In the genomic region with DNA sequence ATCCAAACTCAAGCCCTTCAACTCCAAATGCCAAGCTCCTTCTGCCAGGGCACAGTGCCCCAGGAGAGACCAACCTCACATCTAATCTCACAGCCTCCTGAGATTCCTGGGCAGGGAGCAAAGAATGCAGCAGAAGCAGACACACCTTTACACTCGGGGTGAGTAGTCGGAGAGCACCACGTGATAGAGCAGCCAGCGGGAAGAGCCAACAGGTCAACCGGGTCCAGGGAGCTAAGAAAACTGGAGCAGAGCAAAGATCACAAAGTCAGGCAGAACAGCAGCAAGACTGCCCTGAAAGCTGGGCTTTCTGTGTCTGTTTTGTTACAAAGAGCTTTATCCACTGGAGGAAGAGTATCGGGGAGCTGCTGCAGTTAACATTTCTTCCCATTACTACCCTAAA, we compare ENCODE assay signal across 17 cellular contexts. TPM values are rescaled to one million over a fixed set of nuclear protein-coding genes. Genes with fewer than 3 reads are reported as not detected.
DNase-seq lines count a peak whose midpoint lies in the region; ATAC-seq, FAIRE-seq and TF ChIP-seq lines count a peak whose summit lies in the region.
"Had no signal": no experiment of that assay in that cellular context is flagged by ENCODE, and none has a peak within 500 bp of the region (broad histone marks: within the 10 kb centered on the region; RNA-seq: fewer than 3 reads in every experiment).

No MANE protein-coding gene starts in this region.

- H3K4me3 ChIP-seq in heart right ventricle (no peak overlapping the region), HepG2 (replicated peaks in 1 of 3; ENCODE audit: insufficient read depth in 1 of 3, low read depth in 2 of 3, low read length in 3 of 3) (no peak overlapping the region), stomach (no peak overlapping the region), HAP-1 (no peak overlapping the region), foreskin fibroblast (ENCODE audit: low read depth in 1 of 2, low read length in 2 of 2) (no peak overlapping the region)
- H3K4me3 ChIP-seq: GM23248 had no signal

- H3K36me3 ChIP-seq in heart right ventricle (peaks cover 0 to 59% (median 0%) of the 10 kb centered on the region in 9 donors), HepG2 (replicated peaks in 1 of 2; ENCODE audit: control insufficient read depth in 1 of 2, insufficient read depth in 2 of 2, low read length in 2 of 2) (no peaks in the 10 kb centered on the region), stomach (peaks cover 0 to 19% (median 6%) of the 10 kb centered on the region in 4 donors), HAP-1 (replicated peaks) (no peaks in the 10 kb centered on the region)

- peaks cover 18% of the 10 kb centered on the region for H3K4me1 Mint-ChIP-seq in mesothelial cell of epicardium

- H3K4me3 Mint-ChIP-seq in mesothelial cell of epicardium, result no peak overlapping the region
- H3K4me3 Mint-ChIP-seq: CD14-positive monocyte had no signal

- TF ChIP-seq RAD21 in HepG2 (CRISPR knock-in tag; IDR thresholded peaks at IDR 0.05), result no peak

- H3K27ac ChIP-seq in heart right ventricle (peak overlapping the region; percentile 59 to 95 (median 87)), HepG2 (ENCODE audit: extremely low read length, insufficient read depth, low read length) (no peak overlapping the region), stomach (peak overlapping the region in 3 of 5 donors; percentile 2 to 26 (median 5))
- H3K27ac ChIP-seq: GM23248 had no signal

- TF ChIP-seq EP300 in HepG2 (IDR thresholded peaks at IDR 0.05; ENCODE audit: low read depth in 2 of 2, low read length in 2 of 2) (no peak), HepG2 (CRISPR knock-in tag; IDR thresholded peaks at IDR 0.05; ENCODE audit: borderline replicate concordance) (no peak), stomach (IDR thresholded peaks at IDR 0.05) (no peak)

- H3K4me1 ChIP-seq in heart right ventricle (peaks cover 0 to 75% (median 28%) of the 10 kb centered on the region in 9 donors), HepG2 (ENCODE audit: insufficient read depth, low read length) (peaks cover 10% of the 10 kb centered on the region), stomach (peaks cover 4 to 35% (median 19%) of the 10 kb centered on the region in 4 donors), HAP-1 (no peaks in the 10 kb centered on the region)

- no peaks in the 10 kb centered on the region for H4K20me1 ChIP-seq in HepG2 (ENCODE audit: insufficient read depth, low read length)

- H3K27ac Mint-ChIP-seq in mesothelial cell of epicardium, result no peak overlapping the region

- H3K9ac ChIP-seq in HepG2 (ENCODE audit: insufficient read depth, low read depth, low read length), result no peak overlapping the region
- H3K9ac ChIP-seq: GM23248 had no signal

- intact Hi-C loops in heart right ventricle (cut with DNase I), result loop anchor here in 5 of 10 donors (5.0 to 10.0 kb wide), 4 partner anchors 74 to 124 kb away; partner anchors contain the start of gene NMD3 (in 4 of the 5)
- intact Hi-C loops in HepG2 (cut with micrococcal nuclease; ENCODE audit: unreplicated experiment), result no loop called here
- intact Hi-C loops in stomach (cut with DNase I; ENCODE audit: low total_unique reads), result no loop called here

- peak overlapping the region; percentile 29; the same call in 1 of the 2 replicates for H3K4me2 ChIP-seq in HepG2 (ENCODE audit: low read depth, low read length)

- H3K27me3 ChIP-seq in heart right ventricle, result no peaks in the 10 kb centered on the region
- H3K27me3 ChIP-seq in HepG2 (ENCODE audit: control insufficient read depth in 1 of 2, insufficient read depth in 2 of 2, low read length in 2 of 2), result no peaks in the 10 kb centered on the region
- H3K27me3 ChIP-seq in stomach, result no peaks in the 10 kb centered on the region
- H3K27me3 ChIP-seq in HAP-1 (ENCODE audit: low read depth), result no peaks in the 10 kb centered on the region

- no peaks in the 10 kb centered on the region for H3K79me2 ChIP-seq in HepG2 (ENCODE audit: insufficient read depth, low read length)

- POLR2A ChIA-PET in HepG2 (lab: Yijun Ruan, JAX), result no interaction called here

- ATAC-seq in heart right ventricle (peak in 6 of 8 donors; percentile 25 to 58 (median 34)), HepG2 (peak; percentile 88)
- ATAC-seq: PC-3 had no signal

- TF ChIP-seq CTCF in heart right ventricle (IDR thresholded peaks at IDR 0.05) (no peak), HepG2 (CRISPR knock-in tag; IDR thresholded peaks at IDR 0.05) (no peak), stomach (IDR thresholded peaks at IDR 0.05) (no peak), foreskin fibroblast (IDR thresholded peaks at IDR 0.05; ENCODE audit: low read depth, low read length) (no peak), mesothelial cell of epicardium (IDR thresholded peaks at IDR 0.05; ENCODE audit: unreplicated experiment) (no peak)

- CTCF ChIA-PET in HepG2 (lab: Yijun Ruan, JAX; ENCODE audit: low intra/inter-chr PET ratio, low total read pairs), result no interaction called here

- no peak for FAIRE-seq in HepG2 (lab: Jason Lieb, UNC)
- FAIRE-seq: GM18507 had no signal

- peak; percentile 60 for DNase-seq in LoVo (ENCODE audit: low spot score)
- DNase-seq in heart right ventricle, result no peak
- no peak for DNase-seq in HepG2 (ENCODE audit: low spot score)
- peak; percentile 61 for DNase-seq in stomach
- no peak for DNase-seq in HAP-1 (ENCODE audit: low spot score in 2 of 2)
- DNase-seq in foreskin fibroblast, result no peak
- DNase-seq in mesothelial cell of epicardium (ENCODE audit: low spot score in 2 of 2, unreplicated experiment in 2 of 2), result no peak
- DNase-seq in cortex of kidney (lab: John Stamatoyannopoulos, UW), result no peak
- DNase-seq: GM23248, KBM-7, NCI-H1092, NCI-H2107, NCI-H345, NCI-H69, PC-3 had no signal

- TF ChIP-seq POLR2A in HepG2 (IDR thresholded peaks at IDR 0.05; ENCODE audit: insufficient read depth in 1 of 2, low read depth in 2 of 2, low read length in 2 of 2), result no peak
- TF ChIP-seq POLR2A in stomach (IDR thresholded peaks at IDR 0.05), result no peak

- no TSS peak for BruUV-seq in HepG2 (replicated peaks; lab: Mats Ljungman, UMichigan)

- no peaks in the 10 kb centered on the region for H3K9me3 ChIP-seq in heart right ventricle
- no peaks in the 10 kb centered on the region for H3K9me3 ChIP-seq in HepG2 (ENCODE audit: low read length)
- no peaks in the 10 kb centered on the region for H3K9me3 ChIP-seq in stomach
- H3K9me3 ChIP-seq in HAP-1, result no peaks in the 10 kb centered on the region

- H2AFZ ChIP-seq in HepG2 (ENCODE audit: low read length), result no peak overlapping the region
- H2AFZ ChIP-seq: GM23248 had no signal

- H3K36me3 Mint-ChIP-seq in mesothelial cell of epicardium, result peaks cover 41% of the 10 kb centered on the region

- H3K9me3 Mint-ChIP-seq in mesothelial cell of epicardium, result no peaks in the 10 kb centered on the region
- H3K9me3 Mint-ChIP-seq: CD14-positive monocyte had no signal

- WGBS in heart right ventricle, 2 donors, result 52 to 65% methylated on average over 6 of the region's 6 CpGs
- 0% methylated on average over 5 of the region's 6 CpGs for WGBS in HepG2 (ENCODE audit: low lambda C conversion rate)
- WGBS in stomach, 5 donors, result 33 to 62% (median 36%) methylated on average over 6 of the region's 6 CpGs

- no peaks in the 10 kb centered on the region for H3K27me3 Mint-ChIP-seq in mesothelial cell of epicardium (ENCODE audit: low read depth)

- in situ Hi-C loops in HepG2 (cut with HindIII; ENCODE audit: extremely low pct_ligation_motif_present, low pct_unique_long_range_greater_than_20kb), result no loop called here
- in situ Hi-C loops in HAP-1 (cut with MboI; ENCODE audit: low sequenced_read_pairs), result no loop called here

TF ChIP-seq in HepG2, 621 proteins besides CTCF, POLR2A, EP300 and RAD21 (continues in another document):
- TF ChIP-seq RAD51 (IDR thresholded peaks at IDR 0.05; ENCODE audit: borderline replicate concordance) (peak; percentile 23; the same call in 1 of the 2 replicates), HNF4A (CRISPR knock-in tag; IDR thresholded peaks at IDR 0.05) (0 out of 2 replicates have a peak, but pooled peaks have one; percentile 31)
- TF ChIP-seq, protein P1, sequence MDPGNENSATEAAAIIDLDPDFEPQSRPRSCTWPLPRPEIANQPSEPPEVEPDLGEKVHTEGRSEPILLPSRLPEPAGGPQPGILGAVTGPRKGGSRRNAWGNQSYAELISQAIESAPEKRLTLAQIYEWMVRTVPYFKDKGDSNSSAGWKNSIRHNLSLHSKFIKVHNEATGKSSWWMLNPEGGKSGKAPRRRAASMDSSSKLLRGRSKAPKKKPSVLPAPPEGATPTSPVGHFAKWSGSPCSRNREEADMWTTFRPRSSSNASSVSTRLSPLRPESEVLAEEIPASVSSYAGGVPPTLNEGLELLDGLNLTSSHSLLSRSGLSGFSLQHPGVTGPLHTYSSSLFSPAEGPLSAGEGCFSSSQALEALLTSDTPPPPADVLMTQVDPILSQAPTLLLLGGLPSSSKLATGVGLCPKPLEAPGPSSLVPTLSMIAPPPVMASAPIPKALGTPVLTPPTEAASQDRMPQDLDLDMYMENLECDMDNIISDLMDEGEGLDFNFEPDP (CRISPR knock-in tag; conservative IDR thresholded peaks at IDR 0.05), result no peak

RNA-seq across cellular contexts. Expression of gene B3GALNT1, which starts 4.2 kb away (rescaled TPM):
- total RNA-seq in heart right ventricle, result 10 to 100 TPM; 45.7 to 85.1 (median 76.4) TPM
- 10 to 100 TPM; 18.7 to 19.5 TPM for polyA plus RNA-seq in heart right ventricle
- total RNA-seq in HepG2 (2016; rRNA removed; fragmentation: Illumina TruSeq; extraction: Trizol), result not detected in 2 replicates
- not detected in 2 replicates for total RNA-seq in HepG2 (2016; cell fraction: cytosol; rRNA removed; fragmentation: Illumina TruSeq; extraction: Trizol; ENCODE audit: low read depth)
- not detected in 2 replicates for total RNA-seq in HepG2 (2016; cell fraction: insoluble cytoplasmic fraction; rRNA removed; fragmentation: Illumina TruSeq; extraction: Trizol)
- not detected in 2 replicates for total RNA-seq in HepG2 (2016; cell fraction: membrane; rRNA removed; fragmentation: Illumina TruSeq; extraction: Trizol)
- not detected in 2 replicates for total RNA-seq in HepG2 (2016; cell fraction: nucleus; rRNA removed; fragmentation: Illumina TruSeq; extraction: Trizol)
- polyA plus RNA-seq in HepG2 (2011; rRNA removed), result not detected in 2 replicates
- polyA plus RNA-seq in HepG2 (2011; cell fraction: cytosol; rRNA removed), result not detected in 2 replicates
- polyA plus RNA-seq in HepG2 (2011; cell fraction: nucleus; rRNA removed), result not detected in 2 replicates
- not detected in 2 replicates for polyA plus RNA-seq in HepG2 (2012)
- not detected in 2 replicates for polyA plus RNA-seq in HepG2 (2016; cell fraction: cytosol; fragmentation: Illumina TruSeq; extraction: Trizol; ENCODE audit: low read depth)
- polyA plus RNA-seq in HepG2 (2016; cell fraction: insoluble cytoplasmic fraction; fragmentation: Illumina TruSeq; extraction: Trizol; ENCODE audit: low read depth), result not detected in 2 replicates
- not detected in 2 replicates for polyA plus RNA-seq in HepG2 (2016; cell fraction: membrane; fragmentation: Illumina TruSeq; extraction: Trizol; ENCODE audit: low read depth)
- not detected in 2 replicates for polyA plus RNA-seq in HepG2 (2016; cell fraction: nucleus; fragmentation: Illumina TruSeq; extraction: Trizol; ENCODE audit: insufficient read depth, low read depth)
- not detected in 2 replicates for polyA minus RNA-seq in HepG2 (2011; rRNA and poly(A)+ RNA removed; ENCODE audit: low replicate concordance)
- not detected in 2 replicates for polyA minus RNA-seq in HepG2 (2011; cell fraction: cytosol; rRNA and poly(A)+ RNA removed)
- polyA minus RNA-seq in HepG2 (2011; cell fraction: nucleus; rRNA and poly(A)+ RNA removed), result not detected in 2 replicates
- 10 to 100 TPM in 2 of 5 donors, 1 to 10 TPM in 1, not detected in 2; 4.6 to 26.1 (median 12.5) TPM for total RNA-seq in stomach
- polyA plus RNA-seq in stomach, result 1 to 10 TPM; 2.7 to 4.8 (median 3.2) TPM
- total RNA-seq in mesothelial cell of epicardium, result 31.1 to 36.0 TPM (median 31.4 TPM) in 3 replicates

Comparison
In these comparisons a context has a peak if more than half of its experiments do, and no peak if none do; other contexts are left out.
1. DNase-seq: peak in LoVo (single experiment) and stomach (single experiment); none in heart right ventricle (0 of 2), HepG2 (single experiment), HAP-1 (0 of 2), foreskin fibroblast (0 of 2), mesothelial cell of epicardium (0 of 2) and cortex of kidney (single experiment).